In the genomic region with DNA sequence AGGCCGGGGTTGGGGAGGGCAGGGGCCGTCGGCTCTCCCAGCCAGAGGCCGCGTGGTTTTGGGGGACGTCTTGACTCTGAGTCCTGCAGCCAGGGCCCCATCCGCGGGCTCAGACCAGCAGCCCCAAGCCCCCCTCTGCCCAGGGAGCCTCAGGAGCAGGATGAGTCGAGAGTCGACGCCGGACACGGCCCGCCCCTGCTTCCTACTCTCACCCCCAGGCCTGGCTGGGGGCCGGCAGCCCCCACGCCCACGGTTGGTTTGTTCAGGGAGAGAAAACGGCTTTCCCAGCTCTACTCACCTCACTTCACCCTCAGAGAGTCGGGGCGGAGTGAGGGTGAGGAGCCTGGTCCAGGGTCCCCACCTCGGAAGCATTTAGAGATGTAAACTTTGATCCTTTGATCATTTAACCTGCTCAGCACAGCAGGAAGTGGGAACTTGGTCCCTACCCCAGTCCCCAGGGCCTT, we compare ENCODE assay signal across 1 cellular context.
TF ChIP-seq lines count a peak whose summit lies in the region.

No MANE protein-coding gene starts in this region.

TF ChIP-seq in HepG2, 621 proteins besides CTCF, POLR2A, EP300 and RAD21 (continued from another document and continues in another):
- TF ChIP-seq U2AF2 (IDR thresholded peaks at IDR 0.05; ENCODE audit: low read depth, low read length) (no peak), PAF1 (CRISPR knock-in tag; IDR thresholded peaks at IDR 0.05) (no peak; the same call in 1 of the 2 replicates), ZNF121 (CRISPR knock-in tag; IDR thresholded peaks at IDR 0.05) (no peak), KDM5B (CRISPR knock-in tag; IDR thresholded peaks at IDR 0.05; ENCODE audit: borderline replicate concordance) (no peak; the same call in 1 of the 2 replicates), ZNF230 (CRISPR knock-in tag; IDR thresholded peaks at IDR 0.05) (no peak), MZF1 (CRISPR knock-in tag; IDR thresholded peaks at IDR 0.05; ENCODE audit: borderline replicate concordance) (no peak; the same call in 1 of the 2 replicates), PPARG (CRISPR knock-in tag; conservative IDR thresholded peaks at IDR 0.05) (peak; percentile 40; the same call in 1 of the 2 replicates), ZNF552 (CRISPR knock-in tag; IDR thresholded peaks at IDR 0.05; ENCODE audit: borderline replicate concordance) (no peak), CEBPB (IDR thresholded peaks at IDR 0.05; ENCODE audit: borderline replicate concordance, low read depth, low read length) (no peak), GABPB1 (CRISPR knock-in tag; IDR thresholded peaks at IDR 0.05) (peak; percentile 66; the same call in 1 of the 2 replicates), MYNN (CRISPR knock-in tag; IDR thresholded peaks at IDR 0.05; ENCODE audit: low read depth) (no peak), SMC3 (IDR thresholded peaks at IDR 0.05; ENCODE audit: low read length) (no peak), NFIC (IDR thresholded peaks at IDR 0.05; ENCODE audit: low read length) (no peak), NONO (IDR thresholded peaks at IDR 0.05) (no peak), NONO (CRISPR knock-in tag; conservative IDR thresholded peaks at IDR 0.05) (no peak), MAFK (conservative IDR thresholded peaks at IDR 0.05 in 1 of 2, IDR thresholded peaks at IDR 0.05 in 1 of 2; ENCODE audit: low read length in 2 of 2) (no peak), ZNF780A (CRISPR knock-in tag; IDR thresholded peaks at IDR 0.05) (no peak), ZNF235 (CRISPR knock-in tag; IDR thresholded peaks at IDR 0.05; ENCODE audit: borderline replicate concordance) (0 out of 2 replicates have a peak, but pooled peaks have one; percentile 4), MAF1 (CRISPR knock-in tag; IDR thresholded peaks at IDR 0.05; ENCODE audit: borderline replicate concordance) (0 out of 2 replicates have a peak, but pooled peaks have one; percentile 21), NFKB2 (CRISPR knock-in tag; IDR thresholded peaks at IDR 0.05; ENCODE audit: borderline replicate concordance) (peak; percentile 55; the same call in 1 of the 2 replicates), ZBTB1 (CRISPR knock-in tag; IDR thresholded peaks at IDR 0.05; ENCODE audit: borderline replicate concordance) (no peak), NFE2L1 (CRISPR knock-in tag; IDR thresholded peaks at IDR 0.05; ENCODE audit: borderline replicate concordance) (no peak), ZNF431 (CRISPR knock-in tag; IDR thresholded peaks at IDR 0.05; ENCODE audit: borderline replicate concordance, low read depth) (0 out of 2 replicates have a peak, but pooled peaks have one; percentile 24), ZNF570 (CRISPR knock-in tag; IDR thresholded peaks at IDR 0.05; ENCODE audit: borderline replicate concordance) (no peak), MTF1 (CRISPR knock-in tag; IDR thresholded peaks at IDR 0.05) (no peak), ZSCAN25 (CRISPR knock-in tag; IDR thresholded peaks at IDR 0.05) (no peak), ZNF33A (CRISPR knock-in tag; IDR thresholded peaks at IDR 0.05; ENCODE audit: borderline replicate concordance) (no peak), SNAPC2 (CRISPR knock-in tag; IDR thresholded peaks at IDR 0.05) (no peak), ZNF629 (CRISPR knock-in tag; conservative IDR thresholded peaks at IDR 0.05) (no peak), CREM (IDR thresholded peaks at IDR 0.05) (no peak), CREM (CRISPR knock-in tag; IDR thresholded peaks at IDR 0.05) (no peak), ZBTB20 (CRISPR knock-in tag; IDR thresholded peaks at IDR 0.05; ENCODE audit: borderline replicate concordance, low read depth) (no peak), ZNF124 (CRISPR knock-in tag; IDR thresholded peaks at IDR 0.05) (no peak)
- TF ChIP-seq, protein P1, sequence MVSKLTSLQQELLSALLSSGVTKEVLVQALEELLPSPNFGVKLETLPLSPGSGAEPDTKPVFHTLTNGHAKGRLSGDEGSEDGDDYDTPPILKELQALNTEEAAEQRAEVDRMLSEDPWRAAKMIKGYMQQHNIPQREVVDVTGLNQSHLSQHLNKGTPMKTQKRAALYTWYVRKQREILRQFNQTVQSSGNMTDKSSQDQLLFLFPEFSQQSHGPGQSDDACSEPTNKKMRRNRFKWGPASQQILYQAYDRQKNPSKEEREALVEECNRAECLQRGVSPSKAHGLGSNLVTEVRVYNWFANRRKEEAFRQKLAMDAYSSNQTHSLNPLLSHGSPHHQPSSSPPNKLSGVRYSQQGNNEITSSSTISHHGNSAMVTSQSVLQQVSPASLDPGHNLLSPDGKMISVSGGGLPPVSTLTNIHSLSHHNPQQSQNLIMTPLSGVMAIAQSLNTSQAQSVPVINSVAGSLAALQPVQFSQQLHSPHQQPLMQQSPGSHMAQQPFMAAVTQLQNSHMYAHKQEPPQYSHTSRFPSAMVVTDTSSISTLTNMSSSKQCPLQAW (CRISPR knock-in tag; IDR thresholded peaks at IDR 0.05): peak; percentile 64; the same call in 1 of the 2 replicates
- TF ChIP-seq, protein P2, sequence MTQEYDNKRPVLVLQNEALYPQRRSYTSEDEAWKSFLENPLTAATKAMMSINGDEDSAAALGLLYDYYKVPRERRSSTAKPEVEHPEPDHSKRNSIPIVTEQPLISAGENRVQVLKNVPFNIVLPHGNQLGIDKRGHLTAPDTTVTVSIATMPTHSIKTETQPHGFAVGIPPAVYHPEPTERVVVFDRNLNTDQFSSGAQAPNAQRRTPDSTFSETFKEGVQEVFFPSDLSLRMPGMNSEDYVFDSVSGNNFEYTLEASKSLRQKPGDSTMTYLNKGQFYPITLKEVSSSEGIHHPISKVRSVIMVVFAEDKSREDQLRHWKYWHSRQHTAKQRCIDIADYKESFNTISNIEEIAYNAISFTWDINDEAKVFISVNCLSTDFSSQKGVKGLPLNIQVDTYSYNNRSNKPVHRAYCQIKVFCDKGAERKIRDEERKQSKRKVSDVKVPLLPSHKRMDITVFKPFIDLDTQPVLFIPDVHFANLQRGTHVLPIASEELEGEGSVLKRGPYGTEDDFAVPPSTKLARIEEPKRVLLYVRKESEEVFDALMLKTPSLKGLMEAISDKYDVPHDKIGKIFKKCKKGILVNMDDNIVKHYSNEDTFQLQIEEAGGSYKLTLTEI (CRISPR knock-in tag; conservative IDR thresholded peaks at IDR 0.05): no peak
- TF ChIP-seq, protein P3, sequence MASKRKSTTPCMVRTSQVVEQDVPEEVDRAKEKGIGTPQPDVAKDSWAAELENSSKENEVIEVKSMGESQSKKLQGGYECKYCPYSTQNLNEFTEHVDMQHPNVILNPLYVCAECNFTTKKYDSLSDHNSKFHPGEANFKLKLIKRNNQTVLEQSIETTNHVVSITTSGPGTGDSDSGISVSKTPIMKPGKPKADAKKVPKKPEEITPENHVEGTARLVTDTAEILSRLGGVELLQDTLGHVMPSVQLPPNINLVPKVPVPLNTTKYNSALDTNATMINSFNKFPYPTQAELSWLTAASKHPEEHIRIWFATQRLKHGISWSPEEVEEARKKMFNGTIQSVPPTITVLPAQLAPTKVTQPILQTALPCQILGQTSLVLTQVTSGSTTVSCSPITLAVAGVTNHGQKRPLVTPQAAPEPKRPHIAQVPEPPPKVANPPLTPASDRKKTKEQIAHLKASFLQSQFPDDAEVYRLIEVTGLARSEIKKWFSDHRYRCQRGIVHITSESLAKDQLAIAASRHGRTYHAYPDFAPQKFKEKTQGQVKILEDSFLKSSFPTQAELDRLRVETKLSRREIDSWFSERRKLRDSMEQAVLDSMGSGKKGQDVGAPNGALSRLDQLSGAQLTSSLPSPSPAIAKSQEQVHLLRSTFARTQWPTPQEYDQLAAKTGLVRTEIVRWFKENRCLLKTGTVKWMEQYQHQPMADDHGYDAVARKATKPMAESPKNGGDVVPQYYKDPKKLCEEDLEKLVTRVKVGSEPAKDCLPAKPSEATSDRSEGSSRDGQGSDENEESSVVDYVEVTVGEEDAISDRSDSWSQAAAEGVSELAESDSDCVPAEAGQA (IDR thresholded peaks at IDR 0.05; ENCODE audit: low read depth): peak; percentile 13; the same call in 1 of the 2 replicates
- TF ChIP-seq, protein P3 (CRISPR knock-in tag; IDR thresholded peaks at IDR 0.05; ENCODE audit: borderline replicate concordance): no peak
- TF ChIP-seq, protein P4, sequence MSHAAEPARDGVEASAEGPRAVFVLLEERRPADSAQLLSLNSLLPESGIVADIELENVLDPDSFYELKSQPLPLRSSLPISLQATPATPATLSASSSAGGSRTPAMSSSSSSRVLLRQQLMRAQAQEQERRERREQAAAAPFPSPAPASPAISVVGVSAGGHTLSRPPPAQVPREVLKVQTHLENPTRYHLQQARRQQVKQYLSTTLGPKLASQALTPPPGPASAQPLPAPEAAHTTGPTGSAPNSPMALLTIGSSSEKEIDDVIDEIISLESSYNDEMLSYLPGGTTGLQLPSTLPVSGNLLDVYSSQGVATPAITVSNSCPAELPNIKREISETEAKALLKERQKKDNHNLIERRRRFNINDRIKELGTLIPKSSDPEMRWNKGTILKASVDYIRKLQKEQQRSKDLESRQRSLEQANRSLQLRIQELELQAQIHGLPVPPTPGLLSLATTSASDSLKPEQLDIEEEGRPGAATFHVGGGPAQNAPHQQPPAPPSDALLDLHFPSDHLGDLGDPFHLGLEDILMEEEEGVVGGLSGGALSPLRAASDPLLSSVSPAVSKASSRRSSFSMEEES (CRISPR knock-in tag; IDR thresholded peaks at IDR 0.05): no peak
- TF ChIP-seq, protein P5, sequence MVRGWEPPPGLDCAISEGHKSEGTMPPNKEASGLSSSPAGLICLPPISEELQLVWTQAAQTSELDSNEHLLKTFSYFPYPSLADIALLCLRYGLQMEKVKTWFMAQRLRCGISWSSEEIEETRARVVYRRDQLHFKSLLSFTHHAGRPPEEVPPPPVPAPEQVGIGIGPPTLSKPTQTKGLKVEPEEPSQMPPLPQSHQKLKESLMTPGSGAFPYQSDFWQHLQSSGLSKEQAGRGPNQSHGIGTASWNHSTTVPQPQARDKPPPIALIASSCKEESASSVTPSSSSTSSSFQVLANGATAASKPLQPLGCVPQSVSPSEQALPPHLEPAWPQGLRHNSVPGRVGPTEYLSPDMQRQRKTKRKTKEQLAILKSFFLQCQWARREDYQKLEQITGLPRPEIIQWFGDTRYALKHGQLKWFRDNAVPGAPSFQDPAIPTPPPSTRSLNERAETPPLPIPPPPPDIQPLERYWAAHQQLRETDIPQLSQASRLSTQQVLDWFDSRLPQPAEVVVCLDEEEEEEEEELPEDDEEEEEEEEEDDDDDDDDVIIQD (CRISPR knock-in tag; IDR thresholded peaks at IDR 0.05; ENCODE audit: low read depth): no peak
- TF ChIP-seq, protein P6, sequence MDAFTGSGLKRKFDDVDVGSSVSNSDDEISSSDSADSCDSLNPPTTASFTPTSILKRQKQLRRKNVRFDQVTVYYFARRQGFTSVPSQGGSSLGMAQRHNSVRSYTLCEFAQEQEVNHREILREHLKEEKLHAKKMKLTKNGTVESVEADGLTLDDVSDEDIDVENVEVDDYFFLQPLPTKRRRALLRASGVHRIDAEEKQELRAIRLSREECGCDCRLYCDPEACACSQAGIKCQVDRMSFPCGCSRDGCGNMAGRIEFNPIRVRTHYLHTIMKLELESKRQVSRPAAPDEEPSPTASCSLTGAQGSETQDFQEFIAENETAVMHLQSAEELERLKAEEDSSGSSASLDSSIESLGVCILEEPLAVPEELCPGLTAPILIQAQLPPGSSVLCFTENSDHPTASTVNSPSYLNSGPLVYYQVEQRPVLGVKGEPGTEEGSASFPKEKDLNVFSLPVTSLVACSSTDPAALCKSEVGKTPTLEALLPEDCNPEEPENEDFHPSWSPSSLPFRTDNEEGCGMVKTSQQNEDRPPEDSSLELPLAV (CRISPR knock-in tag; conservative IDR thresholded peaks at IDR 0.05; ENCODE audit: low read depth): no peak
- TF ChIP-seq, protein P7, sequence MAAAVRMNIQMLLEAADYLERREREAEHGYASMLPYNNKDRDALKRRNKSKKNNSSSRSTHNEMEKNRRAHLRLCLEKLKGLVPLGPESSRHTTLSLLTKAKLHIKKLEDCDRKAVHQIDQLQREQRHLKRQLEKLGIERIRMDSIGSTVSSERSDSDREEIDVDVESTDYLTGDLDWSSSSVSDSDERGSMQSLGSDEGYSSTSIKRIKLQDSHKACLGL (CRISPR knock-in tag; IDR thresholded peaks at IDR 0.05): no peak
- TF ChIP-seq, protein P8, sequence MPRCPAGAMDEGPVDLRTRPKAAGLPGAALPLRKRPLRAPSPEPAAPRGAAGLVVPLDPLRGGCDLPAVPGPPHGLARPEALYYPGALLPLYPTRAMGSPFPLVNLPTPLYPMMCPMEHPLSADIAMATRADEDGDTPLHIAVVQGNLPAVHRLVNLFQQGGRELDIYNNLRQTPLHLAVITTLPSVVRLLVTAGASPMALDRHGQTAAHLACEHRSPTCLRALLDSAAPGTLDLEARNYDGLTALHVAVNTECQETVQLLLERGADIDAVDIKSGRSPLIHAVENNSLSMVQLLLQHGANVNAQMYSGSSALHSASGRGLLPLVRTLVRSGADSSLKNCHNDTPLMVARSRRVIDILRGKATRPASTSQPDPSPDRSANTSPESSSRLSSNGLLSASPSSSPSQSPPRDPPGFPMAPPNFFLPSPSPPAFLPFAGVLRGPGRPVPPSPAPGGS (CRISPR knock-in tag; IDR thresholded peaks at IDR 0.05): peak; percentile 14; the same call in 1 of the 2 replicates
- TF ChIP-seq, protein P9, sequence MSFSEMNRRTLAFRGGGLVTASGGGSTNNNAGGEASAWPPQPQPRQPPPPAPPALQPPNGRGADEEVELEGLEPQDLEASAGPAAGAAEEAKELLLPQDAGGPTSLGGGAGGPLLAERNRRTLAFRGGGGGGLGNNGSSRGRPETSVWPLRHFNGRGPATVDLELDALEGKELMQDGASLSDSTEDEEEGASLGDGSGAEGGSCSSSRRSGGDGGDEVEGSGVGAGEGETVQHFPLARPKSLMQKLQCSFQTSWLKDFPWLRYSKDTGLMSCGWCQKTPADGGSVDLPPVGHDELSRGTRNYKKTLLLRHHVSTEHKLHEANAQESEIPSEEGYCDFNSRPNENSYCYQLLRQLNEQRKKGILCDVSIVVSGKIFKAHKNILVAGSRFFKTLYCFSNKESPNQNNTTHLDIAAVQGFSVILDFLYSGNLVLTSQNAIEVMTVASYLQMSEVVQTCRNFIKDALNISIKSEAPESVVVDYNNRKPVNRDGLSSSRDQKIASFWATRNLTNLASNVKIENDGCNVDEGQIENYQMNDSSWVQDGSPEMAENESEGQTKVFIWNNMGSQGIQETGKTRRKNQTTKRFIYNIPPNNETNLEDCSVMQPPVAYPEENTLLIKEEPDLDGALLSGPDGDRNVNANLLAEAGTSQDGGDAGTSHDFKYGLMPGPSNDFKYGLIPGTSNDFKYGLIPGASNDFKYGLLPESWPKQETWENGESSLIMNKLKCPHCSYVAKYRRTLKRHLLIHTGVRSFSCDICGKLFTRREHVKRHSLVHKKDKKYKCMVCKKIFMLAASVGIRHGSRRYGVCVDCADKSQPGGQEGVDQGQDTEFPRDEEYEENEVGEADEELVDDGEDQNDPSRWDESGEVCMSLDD (CRISPR knock-in tag; IDR thresholded peaks at IDR 0.05; ENCODE audit: borderline replicate concordance): no peak
